In genomic region chr2:84897773-84898172, GRCh38 we compare ENCODE assay signal across 9 cellular contexts. TPM values are rescaled to one million over a fixed set of nuclear protein-coding genes. Genes with fewer than 3 reads are reported as not detected.
DNase-seq lines count a peak whose midpoint lies in the region; ATAC-seq, FAIRE-seq and TF ChIP-seq lines count a peak whose summit lies in the region.
"Had no signal": no experiment of that assay in that cellular context is flagged by ENCODE, and none has a peak within 500 bp of the region (broad histone marks: within the 10 kb centered on the region; RNA-seq: fewer than 3 reads in every experiment).

No MANE protein-coding gene starts in this region.

- H3K4me3 Mint-ChIP-seq in activated CD4-positive, alpha-beta memory T cell treated with anti-CD3 and anti-CD28 coated beads for 36 hours: no peak overlapping the region

- H3K36me3 ChIP-seq in heart right ventricle (no peaks in the 10 kb centered on the region), vagina (no peaks in the 10 kb centered on the region), small intestine (ENCODE audit: control insufficient read depth in 2 of 2, insufficient read depth in 2 of 2, low read length in 2 of 2) (no peaks in the 10 kb centered on the region)

- no peak for ATAC-seq in heart right ventricle
- ATAC-seq in left ventricle myocardium superior: no peak
- ATAC-seq in GM21528 (IDR thresholded peaks at IDR 0.05; ENCODE audit: low FRiP score, unreplicated experiment): no peak

- H3K4me1 ChIP-seq in heart right ventricle (peaks cover 0 to 84% (median 25%) of the 10 kb centered on the region in 9 donors), vagina (peaks cover 21% of the 10 kb centered on the region), small intestine (ENCODE audit: control insufficient read depth in 2 of 2, insufficient read depth in 1 of 2, low read depth in 1 of 2, low read length in 1 of 2) (peaks cover 0 to 3% of the 10 kb centered on the region in 2 donors)

- peaks cover 71% of the 10 kb centered on the region for H3K4me1 Mint-ChIP-seq in activated CD4-positive, alpha-beta memory T cell treated with anti-CD3 and anti-CD28 coated beads for 36 hours (ENCODE audit: low read depth)

- no peaks in the 10 kb centered on the region for H3K9me3 ChIP-seq in heart right ventricle
- H3K9me3 ChIP-seq in vagina: no peaks in the 10 kb centered on the region
- H3K9me3 ChIP-seq in small intestine (ENCODE audit: control insufficient read depth, low read depth): no peaks in the 10 kb centered on the region

- CTCF ChIA-PET in activated CD4-positive, alpha-beta memory T cell treated with anti-CD3 and anti-CD28 coated beads for 36 hours (lab: Charles Lee): interaction anchor here (0.8 to 11.8 kb wide), 5 partner anchors 11 to 47 kb away, joined by 3 to 117 read pairs (median 5); no protein-coding TSS in a partner anchor

- H3K27me3 ChIP-seq in heart right ventricle (no peaks in the 10 kb centered on the region), vagina (no peaks in the 10 kb centered on the region), small intestine (ENCODE audit: control insufficient read depth in 2 of 2, insufficient read depth in 2 of 2, low read length in 2 of 2) (no peaks in the 10 kb centered on the region)

- no peaks in the 10 kb centered on the region for H3K36me3 Mint-ChIP-seq in activated CD4-positive, alpha-beta memory T cell treated with anti-CD3 and anti-CD28 coated beads for 36 hours

- H3K27ac ChIP-seq in heart right ventricle (peak overlapping the region in 6 of 10 donors; percentile 18 to 80 (median 38)), vagina (peak overlapping the region; percentile 60), small intestine (ENCODE audit: low read depth in 1 of 2, low read length in 1 of 2) (peak overlapping the region in 1 of 2 donors; percentile 27)

- no peaks in the 10 kb centered on the region for H3K9me3 Mint-ChIP-seq in activated CD4-positive, alpha-beta memory T cell treated with anti-CD3 and anti-CD28 coated beads for 36 hours

- TF ChIP-seq POLR2A in vagina (IDR thresholded peaks at IDR 0.05): no peak

- TF ChIP-seq CTCF in heart right ventricle (IDR thresholded peaks at IDR 0.05) (no peak), vagina (IDR thresholded peaks at IDR 0.05) (no peak)

- no peak for DNase-seq in heart right ventricle
- no peak for DNase-seq in left ventricle myocardium superior
- no peak for DNase-seq in activated CD4-positive, alpha-beta memory T cell treated with anti-CD3 and anti-CD28 coated beads for 36 hours
- peak; percentile 10 for DNase-seq in kidney tubule cell (ENCODE audit: low spot score)
- peak in 1 of 2 donors; percentile 5 for DNase-seq in vagina (ENCODE audit: extremely low spot score in 2 of 2)
- no peak for DNase-seq in SW480 (ENCODE audit: low spot score)
- DNase-seq in small intestine: no peak
- DNase-seq: mesendoderm had no signal

- POLR2A ChIA-PET in activated CD4-positive, alpha-beta memory T cell treated with anti-CD3 and anti-CD28 coated beads for 36 hours (lab: Charles Lee): interaction anchor here (0.5 to 2.4 kb wide), 6 partner anchors 7 to 74 kb away, joined by 3 to 19 read pairs (median 3); no protein-coding TSS in a partner anchor

- H3K4me3 ChIP-seq in heart right ventricle (no peak overlapping the region), vagina (no peak overlapping the region), small intestine (ENCODE audit: low read depth in 1 of 2, low read length in 2 of 2) (no peak overlapping the region)

- H3K27ac Mint-ChIP-seq in activated CD4-positive, alpha-beta memory T cell treated with anti-CD3 and anti-CD28 coated beads for 36 hours: peak overlapping the region; percentile 99

- WGBS in heart right ventricle, 2 donors: 81 to 100% methylated on average over 1 of the region's 1 CpG
- 60 to 90% (median 67%) methylated on average over 1 of the region's 1 CpG for WGBS in small intestine, 3 donors

- FAIRE-seq in small intestine (lab: Jason Lieb, UNC): no peak

- no peaks in the 10 kb centered on the region for H3K27me3 Mint-ChIP-seq in activated CD4-positive, alpha-beta memory T cell treated with anti-CD3 and anti-CD28 coated beads for 36 hours

- intact Hi-C loops in heart right ventricle (cut with DNase I): loop anchor here in 1 of 10 donors (2.0 kb wide), 1 partner anchor 29 kb away; no protein-coding TSS in a partner anchor
- intact Hi-C loops in left ventricle myocardium superior (cut with micrococcal nuclease): no loop called here
- intact Hi-C loops in activated CD4-positive, alpha-beta memory T cell treated with anti-CD3 and anti-CD28 coated beads for 36 hours (cut with micrococcal nuclease): loop anchor here (1.0 to 2.0 kb wide), 3 partner anchors 9 to 15 kb away; no protein-coding TSS in a partner anchor
- intact Hi-C loops in vagina (cut with DNase I): no loop called here

RNA-seq across cellular contexts. Expression of gene TMSB10, which starts 7.7 kb away (rescaled TPM):
- total RNA-seq in heart right ventricle: 1,000 to 10,000 TPM in 2 of 10 donors, 100 to 1,000 TPM in 8; 217 to 1,060 (median 297) TPM
- 1,000 to 10,000 TPM; 1,049 to 2,308 TPM for polyA plus RNA-seq in heart right ventricle
- total RNA-seq in left ventricle myocardium superior: 450 TPM
- total RNA-seq in activated CD4-positive, alpha-beta memory T cell treated with anti-CD3 and anti-CD28 coated beads for 36 hours: 1,000 to 10,000 TPM; 2,535 to 2,567 TPM
- 2,211 TPM for total RNA-seq in vagina
- 1,000 to 10,000 TPM; 2,319 to 3,566 (median 2,983) TPM for polyA plus RNA-seq in small intestine

RNA-seq across cellular contexts. Expression of gene TRABD2A, which starts 16.9 kb away (rescaled TPM):
- 1 to 10 TPM in 3 of 10 donors, under 1 TPM in 7; 0.34 to 2.0 (median 0.55) TPM for total RNA-seq in heart right ventricle
- polyA plus RNA-seq in heart right ventricle: 1 to 10 TPM in 1 of 2 donors, under 1 TPM in 1; 0.97 to 1.5 TPM
- total RNA-seq in left ventricle myocardium superior: 0.62 TPM
- total RNA-seq in activated CD4-positive, alpha-beta memory T cell treated with anti-CD3 and anti-CD28 coated beads for 36 hours: 10 to 100 TPM; 29.6 to 30.1 TPM
- 5.4 TPM for total RNA-seq in vagina
- polyA plus RNA-seq in small intestine: 10 to 100 TPM in 1 of 3 donors, 1 to 10 TPM in 2; 2.0 to 25.6 (median 2.7) TPM
